ENCODE assay signal across 9 cellular contexts in the genomic region with DNA sequence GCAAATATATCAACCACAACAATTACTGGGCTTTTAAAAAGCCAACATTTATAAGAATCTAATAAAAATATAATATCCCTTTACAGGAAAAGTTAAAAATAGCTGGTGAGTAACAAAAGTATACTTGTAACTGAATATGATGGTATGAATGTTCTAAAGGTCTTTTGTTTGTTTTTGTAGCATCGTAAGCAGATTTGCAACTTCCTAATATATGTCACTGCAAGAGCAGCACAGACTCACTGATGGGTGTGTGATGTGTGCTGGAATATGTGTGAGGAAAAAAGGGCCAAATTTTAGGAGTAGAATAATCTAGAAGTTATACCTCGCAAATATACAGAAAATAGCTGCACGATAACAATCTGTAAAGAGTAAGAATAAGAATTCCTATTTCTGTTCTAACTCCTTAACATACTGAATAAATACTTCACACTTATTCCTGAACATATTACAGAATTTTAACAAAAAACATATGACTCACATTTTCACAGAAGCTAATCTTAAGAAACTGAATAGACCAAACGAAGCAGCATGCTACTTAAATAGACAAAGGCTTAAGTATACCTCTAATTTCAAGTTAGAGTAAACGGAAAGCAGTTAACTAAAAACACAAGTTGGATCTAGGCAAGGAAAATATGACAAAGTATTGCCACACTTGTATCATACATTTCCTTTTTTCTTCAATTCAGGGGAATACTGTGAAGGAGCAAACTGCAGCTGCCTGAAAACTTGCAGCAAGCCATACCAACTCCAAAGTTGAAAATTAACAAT.
DNase-seq lines count a peak whose midpoint lies in the region; ATAC-seq and TF ChIP-seq lines count a peak whose summit lies in the region.
"Had no signal": no experiment of that assay in that cellular context is flagged by ENCODE, and none has a peak within 500 bp of the region (broad histone marks: within the 10 kb centered on the region; RNA-seq: fewer than 3 reads in every experiment).

No MANE protein-coding gene starts in this region.

- DNase-seq in kidney tubule cell (ENCODE audit: low spot score) (peak; percentile 7), DMS79 (lab: John Stamatoyannopoulos, UW) (no peak), HuH-7.5 (ENCODE audit: low spot score) (no peak)
- DNase-seq in effector memory CD4-positive, alpha-beta T cell = no peak
- DNase-seq: NCI-H524 had no signal

- H2AFZ ChIP-seq in ACC112 (ENCODE audit: low read length, unreplicated experiment) (peak overlapping the region; percentile 76), OCI-LY1 (ENCODE audit: low read length) (no peak overlapping the region)

- H3K27ac ChIP-seq in ACC112 (ENCODE audit: low read depth, low read length) = peak overlapping the region; percentile 86
- no peak overlapping the region for H3K27ac ChIP-seq in OCI-LY1 (ENCODE audit: low read depth, low read length, poor library complexity, severe bottlenecking)
- H3K27ac ChIP-seq in effector memory CD4-positive, alpha-beta T cell (ENCODE audit: insufficient read depth, low read length, poor library complexity, severe bottlenecking) = no peak overlapping the region

- ATAC-seq in HG02970 (IDR thresholded peaks at IDR 0.05; ENCODE audit: low FRiP score, unreplicated experiment) = no peak

- 0 out of 2 replicates have a peak overlapping the region, but pooled peaks have one; percentile 11 for H3K4me2 ChIP-seq in OCI-LY1 (ENCODE audit: low read length)

- H3K9ac ChIP-seq in OCI-LY1 (ENCODE audit: low read length) (no peak overlapping the region), endocrine pancreas (ENCODE audit: control insufficient read depth, insufficient read depth, low read length) (no peak overlapping the region)

- H3F3A ChIP-seq in OCI-LY1 (ENCODE audit: insufficient read depth, low read length) = no peaks in the 10 kb centered on the region

- H3K4me3 ChIP-seq in ACC112 (ENCODE audit: low read depth, low read length) (peak overlapping the region; percentile 68), OCI-LY1 (ENCODE audit: low read depth, low read length, poor library complexity, severe bottlenecking) (no peak overlapping the region), endocrine pancreas (ENCODE audit: control insufficient read depth, insufficient read depth, low read length) (peak overlapping the region; percentile 31)
- H3K4me3 ChIP-seq in effector memory CD4-positive, alpha-beta T cell (ENCODE audit: insufficient read depth, low read depth, low read length, poor library complexity, severe bottlenecking) = no peak overlapping the region

- H3K9me3 ChIP-seq in OCI-LY1 (ENCODE audit: low read length) (no peaks in the 10 kb centered on the region), endocrine pancreas (ENCODE audit: control insufficient read depth, low read length) (no peaks in the 10 kb centered on the region)
- no peaks in the 10 kb centered on the region for H3K9me3 ChIP-seq in effector memory CD4-positive, alpha-beta T cell (ENCODE audit: control insufficient read depth, low read length)

- no peaks in the 10 kb centered on the region for H4K20me1 ChIP-seq in OCI-LY1 (ENCODE audit: insufficient read depth, low read length)

- peaks cover 8% of the 10 kb centered on the region for H3K36me3 ChIP-seq in ACC112 (ENCODE audit: insufficient read depth, low read length)
- no peaks in the 10 kb centered on the region for H3K36me3 ChIP-seq in OCI-LY1 (ENCODE audit: insufficient read depth, low read length)
- no peaks in the 10 kb centered on the region for H3K36me3 ChIP-seq in endocrine pancreas (ENCODE audit: control insufficient read depth, insufficient read depth, low read length)
- H3K36me3 ChIP-seq in effector memory CD4-positive, alpha-beta T cell (ENCODE audit: control insufficient read depth, insufficient read depth, low read length) = no peaks in the 10 kb centered on the region

- H3K4me1 ChIP-seq in ACC112 (ENCODE audit: control insufficient read depth, insufficient read depth, low read length, unreplicated experiment) = peaks cover 48% of the 10 kb centered on the region
- H3K4me1 ChIP-seq in OCI-LY1 (ENCODE audit: insufficient read depth, low read length, severe bottlenecking) = peaks cover 92% of the 10 kb centered on the region
- H3K4me1 ChIP-seq in endocrine pancreas (ENCODE audit: control insufficient read depth, insufficient read depth, low read length) = peaks cover 22% of the 10 kb centered on the region
- no peaks in the 10 kb centered on the region for H3K4me1 ChIP-seq in effector memory CD4-positive, alpha-beta T cell (ENCODE audit: control insufficient read depth, insufficient read depth, low read length, poor library complexity, severe bottlenecking)

- H3K9me2 ChIP-seq in OCI-LY1 (ENCODE audit: low read depth, low read length) = no peaks in the 10 kb centered on the region

- TF ChIP-seq CTCF in OCI-LY1 (IDR thresholded peaks at IDR 0.05; ENCODE audit: low read length) = no peak

- H3K27me3 ChIP-seq in ACC112 (ENCODE audit: insufficient read depth, low read length) (no peaks in the 10 kb centered on the region), OCI-LY1 (ENCODE audit: insufficient read depth, low read length) (no peaks in the 10 kb centered on the region), endocrine pancreas (ENCODE audit: control insufficient read depth, insufficient read depth, low read length) (no peaks in the 10 kb centered on the region)
- H3K27me3 ChIP-seq in effector memory CD4-positive, alpha-beta T cell (replicated peaks; ENCODE audit: control insufficient read depth, insufficient read depth, low read length, poor library complexity, severe bottlenecking) = no peaks in the 10 kb centered on the region

- H3K79me2 ChIP-seq in ACC112 (ENCODE audit: control insufficient read depth, insufficient read depth, low read length, unreplicated experiment) = peaks cover 3% of the 10 kb centered on the region
- H3K79me2 ChIP-seq in OCI-LY1 (ENCODE audit: insufficient read depth, low read length) = no peaks in the 10 kb centered on the region

Comparison
In these comparisons a context has a peak if more than half of its experiments do, and no peak if none do; other contexts are left out.
1. H3K4me3 ChIP-seq: peak in ACC112 (single experiment) and endocrine pancreas (single experiment); none in OCI-LY1 (single experiment) and effector memory CD4-positive, alpha-beta T cell (single experiment).